ENCODE assay signal across 1 cellular context in the genomic region with DNA sequence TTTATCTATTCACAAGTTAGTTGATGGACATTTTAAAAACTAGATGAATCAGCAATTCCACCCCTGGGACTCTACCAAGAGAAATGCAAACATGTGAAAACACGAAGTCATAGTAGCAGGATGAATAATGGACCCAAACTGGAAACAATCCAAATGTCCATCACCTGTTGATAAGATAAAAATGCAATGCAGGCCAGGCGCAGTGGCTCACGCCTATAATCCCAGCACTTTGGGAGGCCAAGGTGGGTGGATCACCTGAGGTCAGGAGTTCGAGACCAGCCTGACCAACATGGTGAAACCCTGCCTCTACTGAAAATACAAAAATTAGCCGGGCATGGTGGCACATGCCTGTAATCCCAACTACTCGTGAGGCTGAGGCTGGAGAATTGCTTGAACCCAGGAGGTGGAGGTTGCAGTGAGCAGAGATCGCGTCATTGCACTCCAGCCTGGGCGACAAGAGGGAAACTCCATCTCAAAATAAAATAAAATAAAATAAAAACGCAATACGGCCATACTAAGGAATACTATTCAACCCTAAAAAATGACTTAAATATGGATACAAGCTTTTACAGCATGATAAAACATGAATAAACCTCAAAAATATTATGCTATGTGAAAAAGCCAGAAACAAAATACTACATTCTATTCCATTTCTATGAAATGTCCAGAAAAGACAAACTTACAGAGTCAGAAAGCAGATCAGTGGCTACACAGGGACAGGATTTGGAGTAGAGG.
A peak's percentile ranks its signal among the peaks of the same experiment; 100 is the strongest.
TF ChIP-seq lines count a peak whose summit lies in the region.
"Not testable (repeated sequence)": the region's sequence is repeated elsewhere in the genome, so short reads cannot be mapped to it uniquely, and the experiment has no call there.

No MANE protein-coding gene starts in this region.

TF ChIP-seq in K562, 482 proteins besides CTCF, POLR2A, EP300 and RAD21 (continued from another document):
- TF ChIP-seq, protein P1, sequence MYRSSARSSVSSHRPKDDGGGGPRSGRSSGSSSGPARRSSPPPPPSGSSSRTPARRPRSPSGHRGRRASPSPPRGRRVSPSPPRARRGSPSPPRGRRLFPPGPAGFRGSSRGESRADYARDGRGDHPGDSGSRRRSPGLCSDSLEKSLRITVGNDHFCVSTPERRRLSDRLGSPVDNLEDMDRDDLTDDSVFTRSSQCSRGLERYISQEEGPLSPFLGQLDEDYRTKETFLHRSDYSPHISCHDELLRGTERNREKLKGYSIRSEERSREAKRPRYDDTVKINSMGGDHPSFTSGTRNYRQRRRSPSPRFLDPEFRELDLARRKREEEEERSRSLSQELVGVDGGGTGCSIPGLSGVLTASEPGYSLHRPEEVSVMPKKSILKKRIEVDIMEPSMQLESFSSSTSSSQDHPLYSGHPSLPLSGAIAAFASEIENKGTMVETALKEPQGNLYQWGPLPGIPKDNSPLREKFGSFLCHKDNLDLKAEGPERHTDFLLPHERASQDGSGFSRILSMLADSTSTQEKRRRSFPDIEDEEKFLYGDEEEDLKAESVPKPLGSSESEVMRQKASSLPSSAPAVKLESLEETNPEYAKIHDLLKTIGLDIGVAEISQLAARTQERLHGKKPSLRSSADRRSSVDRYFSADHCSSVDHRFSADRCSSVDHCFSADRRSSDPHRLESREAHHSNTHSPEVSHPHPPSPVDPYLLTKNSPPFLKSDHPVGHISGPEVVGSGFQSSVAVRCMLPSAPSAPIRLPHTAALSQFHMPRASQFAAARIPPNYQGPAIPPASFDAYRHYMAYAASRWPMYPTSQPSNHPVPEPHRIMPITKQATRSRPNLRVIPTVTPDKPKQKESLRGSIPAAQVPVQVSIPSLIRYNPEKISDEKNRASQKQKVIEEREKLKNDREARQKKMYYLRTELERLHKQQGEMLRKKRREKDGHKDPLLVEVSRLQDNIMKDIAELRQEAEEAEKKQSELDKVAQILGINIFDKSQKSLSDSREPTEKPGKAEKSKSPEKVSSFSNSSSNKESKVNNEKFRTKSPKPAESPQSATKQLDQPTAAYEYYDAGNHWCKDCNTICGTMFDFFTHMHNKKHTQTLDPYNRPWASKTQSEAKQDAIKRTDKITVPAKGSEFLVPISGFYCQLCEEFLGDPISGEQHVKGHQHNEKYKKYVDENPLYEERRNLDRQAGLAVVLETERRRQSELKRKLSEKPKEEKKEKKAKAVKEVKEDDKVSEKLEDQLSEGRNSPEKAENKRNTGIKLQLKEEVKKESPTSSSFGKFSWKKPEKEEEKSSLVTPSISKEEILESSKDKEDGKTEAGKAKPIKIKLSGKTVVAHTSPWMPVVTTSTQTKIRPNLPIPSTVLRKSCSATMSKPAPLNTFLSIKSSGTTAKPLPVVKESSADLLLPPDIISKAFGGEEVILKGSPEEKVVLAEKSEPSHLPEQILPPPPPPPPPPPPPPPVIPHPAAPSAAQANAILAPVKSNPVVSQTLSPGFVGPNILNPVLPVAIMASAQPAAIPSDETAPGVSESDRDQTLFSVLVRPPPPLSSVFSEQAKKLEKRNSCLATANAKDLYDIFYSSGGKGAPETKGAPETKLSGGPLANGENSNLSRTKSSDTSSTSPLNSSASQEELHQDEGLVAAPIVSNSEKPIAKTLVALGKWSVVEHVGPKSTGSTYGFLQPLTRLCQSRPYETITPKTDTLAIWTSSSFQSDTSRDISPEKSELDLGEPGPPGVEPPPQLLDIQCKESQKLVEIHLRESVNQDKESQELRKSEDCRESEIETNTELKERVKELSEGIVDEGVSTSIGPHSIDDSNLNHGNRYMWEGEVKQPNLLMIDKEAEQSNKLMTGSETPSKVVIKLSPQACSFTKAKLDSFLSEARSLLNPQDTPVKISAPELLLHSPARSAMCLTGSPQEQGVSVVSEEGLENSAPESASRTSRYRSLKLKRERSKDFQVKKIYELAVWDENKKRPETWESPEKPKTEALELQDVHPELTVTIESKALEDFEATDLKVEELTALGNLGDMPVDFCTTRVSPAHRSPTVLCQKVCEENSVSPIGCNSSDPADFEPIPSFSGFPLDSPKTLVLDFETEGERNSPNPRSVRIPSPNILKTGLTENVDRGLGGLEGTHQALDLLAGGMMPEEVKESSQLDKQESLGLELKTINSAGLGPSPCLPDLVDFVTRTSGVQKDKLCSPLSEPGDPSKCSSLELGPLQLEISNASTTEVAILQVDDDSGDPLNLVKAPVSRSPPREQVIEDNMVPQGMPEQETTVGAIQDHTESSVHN (IDR thresholded peaks at IDR 0.05; ENCODE audit: borderline replicate concordance in 1 of 2, low read depth in 1 of 2): peak in 1 of 2 experiments; percentile 91; a peak in 2 of 4 replicates
- TF ChIP-seq EGR1 (conservative IDR thresholded peaks at IDR 0.05) (peak; percentile 84), FOXA3 (CRISPR knock-in tag; conservative IDR thresholded peaks at IDR 0.05 in 1 of 2, IDR thresholded peaks at IDR 0.05 in 1 of 2) (peak; percentile 18 to 72; a peak in 1 of 4 replicates), NRF1 (conservative IDR thresholded peaks at IDR 0.05 in 1 of 2, IDR thresholded peaks at IDR 0.05 in 1 of 2) (peak; percentile 34 to 50; a peak in 3 of 4 replicates), TEAD4 (IDR thresholded peaks at IDR 0.05; ENCODE audit: low read length) (peak; percentile 63), ARNT (IDR thresholded peaks at IDR 0.05) (peak; percentile 59 to 79; a peak in 3 of 4 replicates), ZNF24 (IDR thresholded peaks at IDR 0.05) (peak; percentile 41; the same call in 1 of the 2 replicates), FOXK2 (conservative IDR thresholded peaks at IDR 0.05 in 1 of 2, IDR thresholded peaks at IDR 0.05 in 1 of 2; ENCODE audit: low read depth in 2 of 2) (peak; percentile 73 to 81; a peak in 3 of 4 replicates), MAFK (IDR thresholded peaks at IDR 0.05; ENCODE audit: low read length) (peak; percentile 98), LEF1 (IDR thresholded peaks at IDR 0.05) (peak; percentile 79), TBP (optimal IDR thresholded peaks at IDR 0.05; ENCODE audit: low read depth, low read length) (peak; percentile 56), SOX6 (IDR thresholded peaks at IDR 0.05) (peak; percentile 92), ZNF263 (CRISPR knock-in tag; IDR thresholded peaks at IDR 0.05; ENCODE audit: borderline replicate concordance) (0 out of 2 replicates have a peak, but pooled peaks have one; percentile 18), TOE1 (IDR thresholded peaks at IDR 0.05; ENCODE audit: borderline replicate concordance) (peak; percentile 76), CTBP1 (IDR thresholded peaks at IDR 0.05; ENCODE audit: borderline replicate concordance) (peak; percentile 87), RNF2 (IDR thresholded peaks at IDR 0.05) (0 out of 2 replicates have a peak, but pooled peaks have one; percentile 19), EHMT2 (IDR thresholded peaks at IDR 0.05) (peak; percentile 81), PHF21A (IDR thresholded peaks at IDR 0.05; ENCODE audit: borderline replicate concordance, low read depth) (peak; percentile 56; the same call in 1 of the 2 replicates), DACH1 (IDR thresholded peaks at IDR 0.05; ENCODE audit: partially characterized antibody) (peak; percentile 74), NR2C2 (tag; IDR thresholded peaks at IDR 0.05) (peak; percentile 17; the same call in 1 of the 2 replicates), MAFG (tag; conservative IDR thresholded peaks at IDR 0.05) (peak; percentile 100), DPF2 (IDR thresholded peaks at IDR 0.05) (peak; percentile 94), NR2C1 (IDR thresholded peaks at IDR 0.05) (peak; percentile 28; the same call in 1 of the 2 replicates), NCOA2 (IDR thresholded peaks at IDR 0.05; ENCODE audit: partially characterized antibody in 2 of 2) (peak in 1 of 2 experiments; percentile 54), CBFA2T2 (conservative IDR thresholded peaks at IDR 0.05) (peak; percentile 74), MAFF (IDR thresholded peaks at IDR 0.05; ENCODE audit: low read length) (peak; percentile 99), CXXC5 (CRISPR knock-in tag; IDR thresholded peaks at IDR 0.05) (peak; percentile 84), PHF20 (IDR thresholded peaks at IDR 0.05; ENCODE audit: partially characterized antibody) (peak; percentile 64), MYNN (IDR thresholded peaks at IDR 0.05) (0 out of 2 replicates have a peak, but pooled peaks have one; percentile 30), HLTF (IDR thresholded peaks at IDR 0.05) (0 out of 2 replicates have a peak, but pooled peaks have one; percentile 28), GATAD2A (IDR thresholded peaks at IDR 0.05) (peak; percentile 64; the same call in 1 of the 2 replicates), MTA3 (IDR thresholded peaks at IDR 0.05; ENCODE audit: borderline replicate concordance) (0 out of 2 replicates have a peak, but pooled peaks have one; percentile 53), NFE2L1 (tag; IDR thresholded peaks at IDR 0.05; ENCODE audit: borderline replicate concordance, low read depth) (peak; percentile 62; the same call in 1 of the 2 replicates), CBFA2T3 (IDR thresholded peaks at IDR 0.05) (peak; percentile 88), MEIS2 (IDR thresholded peaks at IDR 0.05; ENCODE audit: partially characterized antibody) (peak; percentile 98), GATAD2B (IDR thresholded peaks at IDR 0.05; ENCODE audit: borderline replicate concordance) (peak; percentile 59), RB1 (IDR thresholded peaks at IDR 0.05; ENCODE audit: low read depth) (peak; percentile 30; the same call in 1 of the 2 replicates), RCOR1 (IDR thresholded peaks at IDR 0.05; ENCODE audit: borderline replicate concordance in 1 of 2, low read depth in 2 of 2, low read length in 2 of 2) (peak in 1 of 2 experiments; percentile 75; a peak in 1 of 4 replicates), LARP7 (IDR thresholded peaks at IDR 0.05) (0 out of 2 replicates have a peak, but pooled peaks have one; percentile 25), JUND (IDR thresholded peaks at IDR 0.05; ENCODE audit: borderline replicate concordance, low read depth, low read length) (peak; percentile 75), JUND (tag; IDR thresholded peaks at IDR 0.05; ENCODE audit: borderline replicate concordance, low read depth, low read length) (peak; percentile 67; the same call in 2 of the 3 replicates), ESRRA (IDR thresholded peaks at IDR 0.05; ENCODE audit: borderline replicate concordance, low read depth) (peak; percentile 61; the same call in 1 of the 2 replicates), ARID1B (IDR thresholded peaks at IDR 0.05) (peak; percentile 92), CHD4 (IDR thresholded peaks at IDR 0.05; ENCODE audit: insufficient read depth, insufficient replicate concordance, low read depth, low read length, poor library complexity, severe bottlenecking) (peak; percentile 43), NCOA1 (IDR thresholded peaks at IDR 0.05; ENCODE audit: low read depth) (0 out of 2 replicates have a peak, but pooled peaks have one; percentile 31), FOSL1 (tag; conservative IDR thresholded peaks at IDR 0.05) (peak; percentile 69), NCOR1 (IDR thresholded peaks at IDR 0.05) (peak; percentile 77), TAF9B (IDR thresholded peaks at IDR 0.05; ENCODE audit: partially characterized antibody) (peak; percentile 92), TAL1 (IDR thresholded peaks at IDR 0.05) (peak; percentile 50; the same call in 1 of the 2 replicates), EP400 (IDR thresholded peaks at IDR 0.05) (peak; percentile 37; the same call in 1 of the 2 replicates)
- not testable (repeated sequence) for TF ChIP-seq TEAD4 (CRISPR knock-in tag; IDR thresholded peaks at IDR 0.05; ENCODE audit: borderline replicate concordance); TOE1 (CRISPR knock-in tag; IDR thresholded peaks at IDR 0.05; ENCODE audit: borderline replicate concordance, low read depth); NR2C2 (CRISPR knock-in tag; IDR thresholded peaks at IDR 0.05); NR2C1 (tag; IDR thresholded peaks at IDR 0.05); MYNN (CRISPR knock-in tag; IDR thresholded peaks at IDR 0.05)
- TF ChIP-seq, protein P2, sequence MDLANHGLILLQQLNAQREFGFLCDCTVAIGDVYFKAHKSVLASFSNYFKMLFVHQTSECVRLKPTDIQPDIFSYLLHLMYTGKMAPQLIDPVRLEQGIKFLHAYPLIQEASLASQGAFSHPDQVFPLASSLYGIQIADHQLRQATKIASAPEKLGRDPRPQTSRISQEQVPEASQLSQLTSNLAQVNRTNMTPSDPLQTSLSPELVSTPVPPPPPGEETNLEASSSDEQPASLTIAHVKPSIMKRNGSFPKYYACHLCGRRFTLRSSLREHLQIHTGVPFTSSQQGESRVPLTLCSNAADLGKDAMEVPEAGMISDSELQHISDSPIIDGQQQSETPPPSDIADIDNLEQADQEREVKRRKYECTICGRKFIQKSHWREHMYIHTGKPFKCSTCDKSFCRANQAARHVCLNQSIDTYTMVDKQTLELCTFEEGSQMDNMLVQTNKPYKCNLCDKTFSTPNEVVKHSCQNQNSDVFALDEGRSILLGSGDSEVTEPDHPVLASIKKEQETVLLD (IDR thresholded peaks at IDR 0.05): peak; percentile 76
- TF ChIP-seq, protein P3, sequence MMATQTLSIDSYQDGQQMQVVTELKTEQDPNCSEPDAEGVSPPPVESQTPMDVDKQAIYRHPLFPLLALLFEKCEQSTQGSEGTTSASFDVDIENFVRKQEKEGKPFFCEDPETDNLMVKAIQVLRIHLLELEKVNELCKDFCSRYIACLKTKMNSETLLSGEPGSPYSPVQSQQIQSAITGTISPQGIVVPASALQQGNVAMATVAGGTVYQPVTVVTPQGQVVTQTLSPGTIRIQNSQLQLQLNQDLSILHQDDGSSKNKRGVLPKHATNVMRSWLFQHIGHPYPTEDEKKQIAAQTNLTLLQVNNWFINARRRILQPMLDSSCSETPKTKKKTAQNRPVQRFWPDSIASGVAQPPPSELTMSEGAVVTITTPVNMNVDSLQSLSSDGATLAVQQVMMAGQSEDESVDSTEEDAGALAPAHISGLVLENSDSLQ (IDR thresholded peaks at IDR 0.05): peak; percentile 95
- TF ChIP-seq, protein P4, sequence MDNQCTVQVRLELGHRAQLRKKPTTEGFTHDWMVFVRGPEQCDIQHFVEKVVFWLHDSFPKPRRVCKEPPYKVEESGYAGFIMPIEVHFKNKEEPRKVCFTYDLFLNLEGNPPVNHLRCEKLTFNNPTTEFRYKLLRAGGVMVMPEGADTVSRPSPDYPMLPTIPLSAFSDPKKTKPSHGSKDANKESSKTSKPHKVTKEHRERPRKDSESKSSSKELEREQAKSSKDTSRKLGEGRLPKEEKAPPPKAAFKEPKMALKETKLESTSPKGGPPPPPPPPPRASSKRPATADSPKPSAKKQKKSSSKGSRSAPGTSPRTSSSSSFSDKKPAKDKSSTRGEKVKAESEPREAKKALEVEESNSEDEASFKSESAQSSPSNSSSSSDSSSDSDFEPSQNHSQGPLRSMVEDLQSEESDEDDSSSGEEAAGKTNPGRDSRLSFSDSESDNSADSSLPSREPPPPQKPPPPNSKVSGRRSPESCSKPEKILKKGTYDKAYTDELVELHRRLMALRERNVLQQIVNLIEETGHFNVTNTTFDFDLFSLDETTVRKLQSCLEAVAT (IDR thresholded peaks at IDR 0.05): 0 out of 4 replicates have a peak, but pooled peaks of 1 of the 2 experiments have one; percentile 13
